Comparison of ENCODE assay signal across 8 cellular contexts in genomic region chr4:102299708-102300107, GRCh38. TPM values are rescaled to one million over a fixed set of nuclear protein-coding genes. Genes with fewer than 3 reads are reported as not detected.
DNase-seq lines count a peak whose midpoint lies in the region; ATAC-seq, FAIRE-seq and TF ChIP-seq lines count a peak whose summit lies in the region.

No MANE protein-coding gene starts in this region.

- H3K4me3 ChIP-seq in OCI-LY1 (ENCODE audit: low read depth, low read length, poor library complexity, severe bottlenecking) (no peak overlapping the region), cardiac fibroblast (replicated peaks in 1 of 2; ENCODE audit: low read depth in 2 of 2, low read length in 2 of 2) (no peak overlapping the region), left lung (no peak overlapping the region), tibial nerve (no peak overlapping the region)

- H3K9me2 ChIP-seq in OCI-LY1 (ENCODE audit: low read depth, low read length): no peaks in the 10 kb centered on the region

- intact Hi-C loops in left lung (cut with DNase I): no loop called here

- H4K20me1 ChIP-seq in OCI-LY1 (ENCODE audit: insufficient read depth, low read length): no peaks in the 10 kb centered on the region

- DNase-seq in NCI-H146 (lab: John Stamatoyannopoulos, UW) (peak; percentile 1), NCI-H146 treated with DMSO at 0.1 percent for 48 hours (lab: John Stamatoyannopoulos, UW; ENCODE audit: unreplicated experiment) (no peak), GM19239 (ENCODE audit: insufficient read length, low spot score) (no peak), cardiac fibroblast (ENCODE audit: low read depth in 2 of 2) (peak; percentile 69 to 74), left lung (peak in 1 of 2 donors; percentile 57), tibial nerve (ENCODE audit: low spot score in 2 of 2) (no peak)

- no peak for TF ChIP-seq POLR2A in tibial nerve (IDR thresholded peaks at IDR 0.05)

- peak; percentile 79 for ATAC-seq in HG03108 (IDR thresholded peaks at IDR 0.05; ENCODE audit: unreplicated experiment)
- peak; percentile 78 for ATAC-seq in left lung

- H3K9me3 ChIP-seq in OCI-LY1 (ENCODE audit: low read length) (no peaks in the 10 kb centered on the region), left lung (no peaks in the 10 kb centered on the region), tibial nerve (no peaks in the 10 kb centered on the region)

- H3K36me3 ChIP-seq in OCI-LY1 (ENCODE audit: insufficient read depth, low read length) (peaks cover 67% of the 10 kb centered on the region), left lung (peaks cover 0 to 55% of the 10 kb centered on the region in 2 donors), tibial nerve (no peaks in the 10 kb centered on the region)

- H3K4me1 ChIP-seq in OCI-LY1 (ENCODE audit: insufficient read depth, low read length, severe bottlenecking) (peaks cover 11% of the 10 kb centered on the region), left lung (peaks cover 0 to 13% of the 10 kb centered on the region in 2 donors), tibial nerve (no peaks in the 10 kb centered on the region)

- 8 to 14% methylated on average over 4 of the region's 4 CpGs for WGBS in tibial nerve, 2 donors

- H3K27me3 ChIP-seq in OCI-LY1 (ENCODE audit: insufficient read depth, low read length) (no peaks in the 10 kb centered on the region), left lung (no peaks in the 10 kb centered on the region), tibial nerve (no peaks in the 10 kb centered on the region)

- no peaks in the 10 kb centered on the region for H3K79me2 ChIP-seq in OCI-LY1 (ENCODE audit: insufficient read depth, low read length)

- peak; percentile 82 for FAIRE-seq in GM19239 (lab: Jason Lieb, UNC)

- TF ChIP-seq CTCF in OCI-LY1 (IDR thresholded peaks at IDR 0.05; ENCODE audit: low read length) (peak; percentile 75), cardiac fibroblast (IDR thresholded peaks at IDR 0.05; ENCODE audit: low read depth, low read length) (peak; percentile 81), left lung (IDR thresholded peaks at IDR 0.05) (peak; percentile 39 to 51), tibial nerve (IDR thresholded peaks at IDR 0.05) (peak in 3 of 5 experiments; percentile 37 to 59 (median 39))

- no peaks in the 10 kb centered on the region for H3F3A ChIP-seq in OCI-LY1 (ENCODE audit: insufficient read depth, low read length)

- H3K27ac ChIP-seq in OCI-LY1 (ENCODE audit: low read depth, low read length, poor library complexity, severe bottlenecking): no peak overlapping the region
- peak overlapping the region; percentile 41 to 71 for H3K27ac ChIP-seq in left lung
- H3K27ac ChIP-seq in tibial nerve: no peak overlapping the region

- H2AFZ ChIP-seq in OCI-LY1 (ENCODE audit: low read length): no peak overlapping the region

- no peak for TF ChIP-seq EP300 in tibial nerve (IDR thresholded peaks at IDR 0.05)

- H3K4me2 ChIP-seq in OCI-LY1 (ENCODE audit: low read length): no peak overlapping the region

- H3K9ac ChIP-seq in OCI-LY1 (ENCODE audit: low read length): no peak overlapping the region

RNA-seq across cellular contexts. Expression of gene SLC39A8, which starts 45.6 kb away (rescaled TPM):
- total RNA-seq in left lung: 100 to 1,000 TPM; 295 to 318 TPM
- total RNA-seq in tibial nerve: 10 to 100 TPM in 1 of 4 donors, 1 to 10 TPM in 3; 4.4 to 27.0 (median 7.9) TPM

Comparison
In these comparisons a context has a peak if more than half of its experiments do, and no peak if none do; other contexts are left out.
1. DNase-seq: peak in NCI-H146 (single experiment) and cardiac fibroblast (2 of 2); none in NCI-H146 treated with DMSO at 0.1 percent for 48 hours (single experiment), GM19239 (single experiment) and tibial nerve (0 of 2).
2. H3K27ac ChIP-seq: peak in left lung (2 of 2); none in OCI-LY1 (single experiment) and tibial nerve (0 of 4).
3. RNA of gene SLC39A8, which starts 45.6 kb away (total RNA-seq): 295 to 318 TPM in left lung; 4.4 to 27.0 TPM in tibial nerve; every median in the first group is over 10 times any median in the second.
4. Peak in every context shown above with its lines, with median percentiles within 50 percentile points of each other: CTCF ChIP-seq.